In the genomic region with DNA sequence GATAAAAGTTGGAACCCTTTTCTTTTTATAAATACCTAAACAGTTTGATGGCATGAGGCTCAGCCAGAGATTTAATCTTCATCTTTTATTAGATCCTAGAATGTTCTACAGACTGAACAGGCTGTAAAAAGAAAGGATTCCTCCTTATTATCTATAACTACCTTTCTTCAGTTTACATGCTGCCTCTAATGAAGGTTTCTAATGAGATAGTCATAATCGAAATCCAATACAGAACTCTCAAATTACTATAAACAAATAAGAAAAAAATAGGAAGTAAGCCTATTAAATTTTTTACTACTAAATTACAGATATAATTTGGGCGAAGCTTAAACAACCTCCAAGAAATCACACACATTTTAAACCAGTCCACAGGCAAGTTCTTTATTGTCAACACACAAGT, we compare ENCODE assay signal across 16 cellular contexts. TPM values are rescaled to one million over a fixed set of nuclear protein-coding genes. Genes with fewer than 3 reads are reported as not detected.
DNase-seq lines count a peak whose midpoint lies in the region; ATAC-seq and TF ChIP-seq lines count a peak whose summit lies in the region.
"Had no signal": no experiment of that assay in that cellular context is flagged by ENCODE, and none has a peak within 500 bp of the region (broad histone marks: within the 10 kb centered on the region; RNA-seq: fewer than 3 reads in every experiment).

No MANE protein-coding gene starts in this region.

- H3K4me1 ChIP-seq in CD4-positive, CD25-positive, alpha-beta regulatory T cell (ENCODE audit: control insufficient read depth, insufficient read depth, low read length, poor library complexity, severe bottlenecking), result peaks cover 64% of the 10 kb centered on the region
- peaks cover 33% of the 10 kb centered on the region for H3K4me1 ChIP-seq in smooth muscle cell (ENCODE audit: low read depth)

- peak overlapping the region; percentile 91 for H3K4me3 ChIP-seq in CD4-positive, CD25-positive, alpha-beta regulatory T cell (ENCODE audit: low read depth, low read length)
- H3K4me3 ChIP-seq in SK-N-MC (no peak overlapping the region), smooth muscle cell (peak overlapping the region; percentile 90)
- H3K4me3 ChIP-seq: PC-9 had no signal

- peaks cover 89% of the 10 kb centered on the region for H3K79me2 ChIP-seq in smooth muscle cell (ENCODE audit: low read depth)

- H4K20me1 ChIP-seq in smooth muscle cell (ENCODE audit: low read depth), result peaks cover 95% of the 10 kb centered on the region

- peaks cover 18% of the 10 kb centered on the region for H3K36me3 Mint-ChIP-seq in CD4-positive, CD25-positive, alpha-beta regulatory T cell
- peaks cover 0 to 12% (median 11%) of the 10 kb centered on the region in 3 donors for H3K36me3 Mint-ChIP-seq in immature natural killer cell

- no peak overlapping the region for H3K27ac Mint-ChIP-seq in CD4-positive, CD25-positive, alpha-beta regulatory T cell
- peak overlapping the region in 4 of 6 donors; percentile 34 to 53 (median 41) for H3K27ac Mint-ChIP-seq in immature natural killer cell
- H3K27ac Mint-ChIP-seq: stimulated activated naive CD8-positive, alpha-beta T cell treated with anti-CD3 and anti-CD28 coated beads, Interleukin-15, amount 100 ng/mL, for 72 hours had no signal

- intact Hi-C loops in posterior vena cava (cut with DNase I), result no loop called here

- ATAC-seq in CD4-positive, CD25-positive, alpha-beta regulatory T cell (ENCODE audit: low read depth in 2 of 2), result no peak
- no peak for ATAC-seq in HG02798 (IDR thresholded peaks at IDR 0.05; ENCODE audit: poor library complexity, unreplicated experiment)
- ATAC-seq: naive thymus-derived CD4-positive, alpha-beta T cell; stimulated activated naive CD8-positive, alpha-beta T cell treated with anti-CD3 and anti-CD28 coated beads, Interleukin-15, amount 100 ng/mL, for 72 hours had no signal

- no peak overlapping the region for H2AFZ ChIP-seq in smooth muscle cell (ENCODE audit: low read depth)
- H2AFZ ChIP-seq: PC-9 had no signal

- H3K9me3 Mint-ChIP-seq in CD4-positive, CD25-positive, alpha-beta regulatory T cell, result no peaks in the 10 kb centered on the region
- H3K9me3 Mint-ChIP-seq in immature natural killer cell, result no peaks in the 10 kb centered on the region
- H3K9me3 Mint-ChIP-seq: activated naive CD4-positive, alpha-beta T cell treated with anti-CD3 and anti-CD28 coated beads, Interleukin-2, amount 10 ng/mL, durations not matched to agents 7 days and 5 days; stimulated activated naive CD8-positive, alpha-beta T cell treated with anti-CD3 and anti-CD28 coated beads, Interleukin-15, amount 100 ng/mL, for 72 hours had no signal

- H3K27me3 ChIP-seq in CD4-positive, CD25-positive, alpha-beta regulatory T cell (ENCODE audit: control insufficient read depth, insufficient read depth, low read length), result no peaks in the 10 kb centered on the region
- H3K27me3 ChIP-seq in smooth muscle cell (ENCODE audit: low read depth), result no peaks in the 10 kb centered on the region
- H3K27me3 ChIP-seq: brain microvascular endothelial cell had no signal

- no peak overlapping the region for H3K9ac ChIP-seq in SK-N-MC (ENCODE audit: insufficient read length)
- H3K9ac ChIP-seq in smooth muscle cell (ENCODE audit: low read depth), result no peak overlapping the region

- peaks cover 27% of the 10 kb centered on the region for H3F3A ChIP-seq in smooth muscle cell (ENCODE audit: low read depth)

- peaks cover 26% of the 10 kb centered on the region for H3K36me3 ChIP-seq in CD4-positive, CD25-positive, alpha-beta regulatory T cell (ENCODE audit: control insufficient read depth, insufficient read depth, low read length)
- peaks cover 58% of the 10 kb centered on the region for H3K36me3 ChIP-seq in SK-N-MC (ENCODE audit: insufficient read depth, low read length)
- peaks cover 12% of the 10 kb centered on the region for H3K36me3 ChIP-seq in smooth muscle cell (ENCODE audit: low read depth)

- H3K4me3 Mint-ChIP-seq in CD4-positive, CD25-positive, alpha-beta regulatory T cell, result peak overlapping the region in 2 of 4 donors; percentile 13 to 59
- H3K4me3 Mint-ChIP-seq in immature natural killer cell, result peak overlapping the region in 4 of 5 donors; percentile 4 to 30 (median 18)
- H3K4me3 Mint-ChIP-seq: activated naive CD4-positive, alpha-beta T cell treated with anti-CD3 and anti-CD28 coated beads, Interleukin-2, amount 10 ng/mL, durations not matched to agents 7 days and 5 days had no signal

- DNase-seq in CD4-positive, CD25-positive, alpha-beta regulatory T cell, result no peak
- DNase-seq in SK-N-MC (ENCODE audit: low read depth, low spot score) (no peak), immature natural killer cell (no peak), smooth muscle cell (lab: John Stamatoyannopoulos, UW; ENCODE audit: unreplicated experiment) (no peak), NCI-H1436 (lab: John Stamatoyannopoulos, UW) (no peak), posterior vena cava (ENCODE audit: low spot score) (no peak), Ammon's horn (ENCODE audit: low spot score) (no peak)
- DNase-seq: activated CD4-positive, alpha-beta T cell treated with anti-CD3 and anti-CD28 coated beads for 48 hours; activated naive CD4-positive, alpha-beta T cell treated with anti-CD3 and anti-CD28 coated beads, Interleukin-2, amount 10 ng/mL, durations not matched to agents 7 days and 5 days; brain microvascular endothelial cell; GF-D8; naive thymus-derived CD4-positive, alpha-beta T cell; NCI-H1105; PC-9; stimulated activated naive CD8-positive, alpha-beta T cell treated with anti-CD3 and anti-CD28 coated beads, Interleukin-15, amount 100 ng/mL, for 72 hours had no signal

- no peak for TF ChIP-seq CTCF in smooth muscle cell (IDR thresholded peaks at IDR 0.05; ENCODE audit: borderline replicate concordance, insufficient read depth, poor library complexity, severe bottlenecking)

- no peaks in the 10 kb centered on the region for H3K9me3 ChIP-seq in CD4-positive, CD25-positive, alpha-beta regulatory T cell (ENCODE audit: control insufficient read depth in 2 of 2, low read length in 2 of 2)
- H3K9me3 ChIP-seq in SK-N-MC (ENCODE audit: low read depth, low read length) (no peaks in the 10 kb centered on the region), smooth muscle cell (replicated peaks; ENCODE audit: low read depth) (no peaks in the 10 kb centered on the region)

- peak overlapping the region; percentile 90 for H3K27ac ChIP-seq in CD4-positive, CD25-positive, alpha-beta regulatory T cell (ENCODE audit: insufficient read depth, low read length, poor library complexity, severe bottlenecking)
- peak overlapping the region; percentile 11; the same call in 1 of the 2 replicates for H3K27ac ChIP-seq in SK-N-MC
- H3K27ac ChIP-seq in smooth muscle cell (ENCODE audit: low read depth), result peak overlapping the region; percentile 71

- H3K4me2 ChIP-seq in smooth muscle cell, result peak overlapping the region; percentile 97

- peaks cover 35 to 64% (median 54%) of the 10 kb centered on the region in 4 donors for H3K4me1 Mint-ChIP-seq in CD4-positive, CD25-positive, alpha-beta regulatory T cell
- H3K4me1 Mint-ChIP-seq in immature natural killer cell, result peaks cover 65 to 81% of the 10 kb centered on the region in 2 donors

- 92% methylated on average over 2 of the region's 2 CpGs for WGBS in smooth muscle cell (ENCODE audit: low lambda C conversion rate)

- no peaks in the 10 kb centered on the region for H3K27me3 Mint-ChIP-seq in CD4-positive, CD25-positive, alpha-beta regulatory T cell
- H3K27me3 Mint-ChIP-seq in immature natural killer cell (ENCODE audit: low read depth in 3 of 3), result peaks cover 9 to 16% (median 15%) of the 10 kb centered on the region in 3 donors
- H3K27me3 Mint-ChIP-seq: activated naive CD4-positive, alpha-beta T cell treated with anti-CD3 and anti-CD28 coated beads, Interleukin-2, amount 10 ng/mL, durations not matched to agents 7 days and 5 days; naive thymus-derived CD4-positive, alpha-beta T cell; stimulated activated naive CD8-positive, alpha-beta T cell treated with anti-CD3 and anti-CD28 coated beads, Interleukin-15, amount 100 ng/mL, for 72 hours had no signal

RNA-seq across cellular contexts. Expression of gene WDR26, which starts 5.0 kb away (rescaled TPM):
- total RNA-seq in CD4-positive, CD25-positive, alpha-beta regulatory T cell, result 209 TPM
- 1 to 10 TPM; 2.6 to 5.3 (median 3.3) TPM for polyA plus RNA-seq in CD4-positive, CD25-positive, alpha-beta regulatory T cell
- polyA plus RNA-seq in immature natural killer cell (1 to 10 TPM in 2 of 3 donors, under 1 TPM in 1; 0.36 to 6.5 (median 3.6) TPM), smooth muscle cell (8.6 and 12.0 TPM in 2 replicates)
- total RNA-seq in smooth muscle cell (79.5 and 81.4 TPM in 2 replicates), posterior vena cava (10 to 100 TPM; 68.6 to 72.8 TPM)

Comparison
In these comparisons a context has a peak if more than half of its experiments do, and no peak if none do; other contexts are left out.
1. H3K27ac ChIP-seq: peak in every context shown above with its lines; median percentile 90 in CD4-positive, CD25-positive, alpha-beta regulatory T cell; 71 in smooth muscle cell; 11 in SK-N-MC.
2. H3K27ac Mint-ChIP-seq: peak in immature natural killer cell (4 of 6); none in CD4-positive, CD25-positive, alpha-beta regulatory T cell (0 of 3).